Comparison of ENCODE assay signal across 9 cellular contexts in genomic region chr2:36486546-36487044, GRCh38.
DNase-seq lines count a peak whose midpoint lies in the region; ATAC-seq, FAIRE-seq and TF ChIP-seq lines count a peak whose summit lies in the region.
"Had no signal": no experiment of that assay in that cellular context is flagged by ENCODE, and none has a peak within 500 bp of the region (broad histone marks: within the 10 kb centered on the region; RNA-seq: fewer than 3 reads in every experiment).

No MANE protein-coding gene starts in this region.

- H3K23ac ChIP-seq in H1 (ENCODE audit: insufficient read length): no peak overlapping the region

- no peak overlapping the region for H2BK5ac ChIP-seq in H1 (ENCODE audit: low read depth, low read length)

- no peak overlapping the region for H3K4ac ChIP-seq in H1 (replicated peaks; ENCODE audit: insufficient read length, low read depth, low read length)

- CTCF ChIA-PET in H1 (lab: Charles Lee; ENCODE audit: partially characterized antibody): interaction anchor here (0.7 to 1.6 kb wide), 3 partner anchors 14 to 59 kb away, joined by 3 to 5 read pairs (median 3); no protein-coding TSS in a partner anchor

- H3K4me3 ChIP-seq in MG63 (no peak overlapping the region), H1 (ENCODE audit: extremely low read depth in 1 of 4, insufficient read depth in 2 of 4, low read depth in 3 of 4, low read length in 4 of 4) (no peak overlapping the region), right lobe of liver (no peak overlapping the region), uterus (no peak overlapping the region)

- no peak overlapping the region for H2BK20ac ChIP-seq in H1 (ENCODE audit: low read length)

- no peak overlapping the region for H2BK120ac ChIP-seq in H1 (replicated peaks; ENCODE audit: low read depth, low read length)

- POLR2A ChIA-PET in H1 (lab: Charles Lee; ENCODE audit: partially characterized antibody): no interaction called here

- no peaks in the 10 kb centered on the region for H4K20me1 ChIP-seq in H1 (replicated peaks in 1 of 2; ENCODE audit: control insufficient read depth in 1 of 2, insufficient read depth in 2 of 2, low read length in 2 of 2)

- no peaks in the 10 kb centered on the region for H3K23me2 ChIP-seq in H1 (ENCODE audit: low read depth, low read length)

- TF ChIP-seq POLR2A in H1 (IDR thresholded peaks at IDR 0.05; ENCODE audit: control extremely low read depth in 1 of 2, low read depth in 2 of 2, low read length in 2 of 2) (no peak), right lobe of liver (IDR thresholded peaks at IDR 0.05) (no peak), uterus (IDR thresholded peaks at IDR 0.05) (no peak)

- H3K56ac ChIP-seq in H1 (replicated peaks; ENCODE audit: insufficient read length, low read depth, low read length): no peak overlapping the region

- intact Hi-C loops in right lobe of liver (cut with DNase I) (no loop called here), uterus (cut with DNase I; ENCODE audit: low total_unique reads) (no loop called here)

- no peak overlapping the region for H4K91ac ChIP-seq in H1 (replicated peaks; ENCODE audit: insufficient read length, low read length)

- H3K9me3 ChIP-seq in MG63: no peaks in the 10 kb centered on the region
- no peaks in the 10 kb centered on the region for H3K9me3 ChIP-seq in H1 (ENCODE audit: insufficient read depth in 2 of 2, low read depth in 1 of 2, low read length in 1 of 2)
- H3K9me3 ChIP-seq in right lobe of liver: no peaks in the 10 kb centered on the region
- H3K9me3 ChIP-seq in uterus: no peaks in the 10 kb centered on the region

- WGBS in H1 (ENCODE audit: extremely low coverage in 1 of 2, insufficient coverage in 1 of 2, insufficient read length in 1 of 2, insufficient replicate concordance in 2 of 2, low coverage in 1 of 2, low lambda C conversion rate in 2 of 2, missing lambda C conversion rate in 1 of 2), 2 experiments: 84% methylated on average over 1 of the region's 1 CpG; no CpG with 5 or more reads in 1 of the 2 experiments
- 50% methylated on average over 1 of the region's 1 CpG for WGBS in right lobe of liver (ENCODE audit: insufficient coverage, low coverage, low lambda C conversion rate, missing lambda C conversion rate)

- no peak overlapping the region for H4K5ac ChIP-seq in H1 (ENCODE audit: insufficient read length, low read depth, low read length)

- H3K18ac ChIP-seq in H1 (ENCODE audit: extremely low read depth, low read length): no peak overlapping the region

- H2BK15ac ChIP-seq in H1 (ENCODE audit: low read length): no peak overlapping the region

- H3K36me3 ChIP-seq in MG63 (peaks cover 83% of the 10 kb centered on the region), H1 (ENCODE audit: control insufficient read depth in 2 of 4, insufficient read depth in 4 of 4, low read length in 3 of 4) (peaks cover 0 to 8% (median 2%) of the 10 kb centered on the region in 4 experiments; a peak in 2 of 8 replicates), right lobe of liver (no peaks in the 10 kb centered on the region), uterus (no peaks in the 10 kb centered on the region)

- H4K8ac ChIP-seq in H1 (ENCODE audit: extremely low read depth, insufficient read depth, low read length): no peak overlapping the region

- TF ChIP-seq EP300 in H1 (IDR thresholded peaks at IDR 0.05; ENCODE audit: borderline replicate concordance in 1 of 2, low read depth in 2 of 2, low read length in 2 of 2): no peak

- TF ChIP-seq RAD21 in H1 (IDR thresholded peaks at IDR 0.05 in 1 of 2, conservative IDR thresholded peaks at IDR 0.05 in 1 of 2; ENCODE audit: low read depth in 2 of 2, low read length in 2 of 2): no peak

- ATAC-seq in right lobe of liver (peak in 3 of 4 donors; percentile 31 to 46 (median 35)), HG03378 (IDR thresholded peaks at IDR 0.05; ENCODE audit: unreplicated experiment) (no peak)

- H2AFZ ChIP-seq in H1 (ENCODE audit: low read length): no peak overlapping the region

- no peaks in the 10 kb centered on the region for H3K79me2 ChIP-seq in H1 (ENCODE audit: control insufficient read depth in 1 of 2, insufficient read depth in 2 of 2, low read length in 2 of 2)

- H2BK12ac ChIP-seq in H1 (ENCODE audit: low read depth, low read length): no peak overlapping the region

- no peak overlapping the region for H3K14ac ChIP-seq in H1 (ENCODE audit: insufficient read length)

- H3K27ac ChIP-seq in H1 (ENCODE audit: low read depth, low read length) (no peak overlapping the region), right lobe of liver (peak overlapping the region in 2 of 3 donors; percentile 30 to 41), uterus (peak overlapping the region; percentile 53 to 66)

- no peak overlapping the region for H2AK5ac ChIP-seq in H1 (ENCODE audit: low read depth, low read length)

- H3K79me1 ChIP-seq in H1 (ENCODE audit: low read depth, low read length): no peaks in the 10 kb centered on the region; the same call in none of the 2 replicates

- peak; percentile 46 for DNase-seq in MG63
- DNase-seq in H1 (ENCODE audit: low read depth in 1 of 2, low spot score in 2 of 2): no peak
- no peak for DNase-seq in right lobe of liver
- DNase-seq in uterus: no peak
- DNase-seq in urothelium cell line (ENCODE audit: low spot score): no peak
- no peak for DNase-seq in D721Med (ENCODE audit: insufficient read length, low spot score)
- no peak for DNase-seq in mucosa of gallbladder (ENCODE audit: low spot score)
- DNase-seq: stimulated activated CD4-positive, alpha-beta T cell treated with anti-CD3 and anti-CD28 coated beads, Interleukin-4, amount 100 ng/mL, for 1 hour had no signal

- no peak overlapping the region for H3K4me2 ChIP-seq in H1 (ENCODE audit: insufficient read depth in 1 of 2, low read depth in 2 of 2, low read length in 2 of 2)

- FAIRE-seq in H1 (lab: Jason Lieb, UNC) (no peak), urothelium cell line (lab: Jason Lieb, UNC) (no peak), D721Med (lab: Jason Lieb, UNC) (no peak)

- H3K27me3 ChIP-seq in MG63 (no peaks in the 10 kb centered on the region), H1 (replicated peaks in 1 of 4; ENCODE audit: control insufficient read depth in 3 of 4, extremely low read depth in 1 of 4, insufficient read depth in 3 of 4, low read length in 3 of 4) (no peaks in the 10 kb centered on the region), right lobe of liver (no peaks in the 10 kb centered on the region), uterus (no peaks in the 10 kb centered on the region)

- TF ChIP-seq CTCF in H1 (IDR thresholded peaks at IDR 0.05; ENCODE audit: control extremely low read depth in 1 of 3, insufficient read depth in 1 of 3, low read depth in 1 of 3, low read length in 3 of 3) (no peak), right lobe of liver (IDR thresholded peaks at IDR 0.05) (no peak), uterus (IDR thresholded peaks at IDR 0.05) (no peak), D721Med (IDR thresholded peaks at IDR 0.05; ENCODE audit: insufficient read depth, missing control alignments) (no peak)

- H3K4me1 ChIP-seq in H1 (replicated peaks in 1 of 4; ENCODE audit: control insufficient read depth in 3 of 4, insufficient read depth in 4 of 4, low read length in 3 of 4) (peaks cover 0 to 3% (median 1%) of the 10 kb centered on the region in 4 experiments; a peak in 2 of 7 replicates), right lobe of liver (no peaks in the 10 kb centered on the region), uterus (peaks cover 7 to 12% of the 10 kb centered on the region in 2 donors)

- no peak overlapping the region for H3K9ac ChIP-seq in H1 (replicated peaks in 1 of 4; ENCODE audit: extremely low read depth in 1 of 4, low read depth in 3 of 4, low read length in 3 of 4)

TF ChIP-seq in H1, 55 proteins besides CTCF, POLR2A, EP300 and RAD21:
- no peak for TF ChIP-seq CEBPB (IDR thresholded peaks at IDR 0.05; ENCODE audit: low read depth, low read length)
- 0 out of 2 replicates have a peak, but pooled peaks have one; percentile 29 for TF ChIP-seq TEAD4 (IDR thresholded peaks at IDR 0.05; ENCODE audit: low read depth, low read length)
